Comparison of ENCODE assay signal across 1 cellular context in genomic region chr7:16484453-16485158, GRCh38.
TF ChIP-seq lines count a peak whose summit lies in the region.

No MANE protein-coding gene starts in this region.

TF ChIP-seq in HepG2, 621 proteins besides CTCF, POLR2A, EP300 and RAD21 (continued from another document):
- no peak for TF ChIP-seq REST (IDR thresholded peaks at IDR 0.05; ENCODE audit: borderline replicate concordance in 1 of 2, low read depth in 1 of 2, low read length in 2 of 2)
- TF ChIP-seq FOXA3 (CRISPR knock-in tag; IDR thresholded peaks at IDR 0.05) = peak; percentile 46; the same call in 1 of the 2 replicates
- TF ChIP-seq JUND (CRISPR knock-in tag; IDR thresholded peaks at IDR 0.05) = 0 out of 2 replicates have a peak, but pooled peaks have one; percentile 13
- TF ChIP-seq SOX5 (CRISPR knock-in tag; IDR thresholded peaks at IDR 0.05; ENCODE audit: borderline replicate concordance) = peak; percentile 86
- peak; percentile 65; the same call in 1 of the 2 replicates for TF ChIP-seq ARID5B (CRISPR knock-in tag; IDR thresholded peaks at IDR 0.05)
- no peak for TF ChIP-seq SOX13 (IDR thresholded peaks at IDR 0.05)
- TF ChIP-seq SOX13 (CRISPR knock-in tag; conservative IDR thresholded peaks at IDR 0.05 in 1 of 2, IDR thresholded peaks at IDR 0.05 in 1 of 2) = peak in 1 of 2 experiments; percentile 83; a peak in 2 of 4 replicates
- peak; percentile 68; the same call in 1 of the 2 replicates for TF ChIP-seq HMG20A (CRISPR knock-in tag; IDR thresholded peaks at IDR 0.05; ENCODE audit: borderline replicate concordance)
- peak; percentile 89 for TF ChIP-seq FOSL2 (CRISPR knock-in tag; IDR thresholded peaks at IDR 0.05)
- TF ChIP-seq ARID3A (IDR thresholded peaks at IDR 0.05; ENCODE audit: low read depth, low read length) = 0 out of 2 replicates have a peak, but pooled peaks have one; percentile 22
- TF ChIP-seq JUNB (CRISPR knock-in tag; IDR thresholded peaks at IDR 0.05; ENCODE audit: borderline replicate concordance) = peak; percentile 61; the same call in 1 of the 2 replicates
- TF ChIP-seq SKI (IDR thresholded peaks at IDR 0.05; ENCODE audit: partially characterized antibody) = peak; percentile 24
- no peak for TF ChIP-seq ZNF569 (CRISPR knock-in tag; IDR thresholded peaks at IDR 0.05; ENCODE audit: borderline replicate concordance)
- TF ChIP-seq KAT8 (CRISPR knock-in tag; IDR thresholded peaks at IDR 0.05) = no peak
- TF ChIP-seq SOX6 (IDR thresholded peaks at IDR 0.05) = no peak
- peak; percentile 50; the same call in 1 of the 2 replicates for TF ChIP-seq SOX6 (CRISPR knock-in tag; IDR thresholded peaks at IDR 0.05)
- peak; percentile 97 for TF ChIP-seq SIX4 (CRISPR knock-in tag; IDR thresholded peaks at IDR 0.05)
- TF ChIP-seq FOSL1 (CRISPR knock-in tag; IDR thresholded peaks at IDR 0.05; ENCODE audit: borderline replicate concordance) = peak; percentile 51; the same call in 1 of the 2 replicates
- TF ChIP-seq FOXP1 (IDR thresholded peaks at IDR 0.05) = no peak
- TF ChIP-seq FOXP1 (CRISPR knock-in tag; IDR thresholded peaks at IDR 0.05) = peak; percentile 19; the same call in 1 of the 2 replicates
- no peak for TF ChIP-seq NR0B2 (CRISPR knock-in tag; IDR thresholded peaks at IDR 0.05)
- TF ChIP-seq GATAD2A (CRISPR knock-in tag; IDR thresholded peaks at IDR 0.05) = peak; percentile 67
- TF ChIP-seq NAIF1 (CRISPR knock-in tag; IDR thresholded peaks at IDR 0.05; ENCODE audit: borderline replicate concordance) = no peak
